10 cellular contexts compared by ENCODE assay signal in genomic region chr2:1855150-1855549, GRCh38.
DNase-seq lines count a peak whose midpoint lies in the region; ATAC-seq and TF ChIP-seq lines count a peak whose summit lies in the region.
"Had no signal": no experiment of that assay in that cellular context is flagged by ENCODE, and none has a peak within 500 bp of the region (broad histone marks: within the 10 kb centered on the region; RNA-seq: fewer than 3 reads in every experiment).

No MANE protein-coding gene starts in this region.

- intact Hi-C loops in heart left ventricle (cut with DNase I): loop anchor here in 4 of 10 donors (5.0 to 10.0 kb wide), 3 partner anchors 440 to 1450 kb away; no protein-coding TSS in a partner anchor

- no peaks in the 10 kb centered on the region for H3K9me3 ChIP-seq in cardiac muscle cell (ENCODE audit: low read depth)
- H3K9me3 ChIP-seq in heart left ventricle: no peaks in the 10 kb centered on the region
- H3K9me3 ChIP-seq in adipocyte (ENCODE audit: control insufficient read depth, low read length): no peaks in the 10 kb centered on the region
- no peaks in the 10 kb centered on the region for H3K9me3 ChIP-seq in thoracic aorta
- H3K9me3 ChIP-seq: A549 had no signal

- H3K4me1 ChIP-seq in cardiac muscle cell (ENCODE audit: low read depth) (no peaks in the 10 kb centered on the region), heart left ventricle (peaks cover 0 to 6% (median 0%) of the 10 kb centered on the region in 12 donors), adipocyte (ENCODE audit: control insufficient read depth, insufficient read depth, low read length) (peaks cover 3% of the 10 kb centered on the region), thoracic aorta (ENCODE audit: control insufficient read depth in 1 of 2, low read depth in 2 of 2) (no peaks in the 10 kb centered on the region)
- H3K4me1 ChIP-seq: A549 had no signal

- ATAC-seq in heart left ventricle (no peak), thoracic aorta (ENCODE audit: insufficient number of reproducible peaks, low FRiP score, low read depth) (no peak), HG03045 (IDR thresholded peaks at IDR 0.05; ENCODE audit: unreplicated experiment) (no peak)

- H3K27me3 Mint-ChIP-seq in T-helper 2 cell treated with Interferon-gamma antibody and Interleukin-4, amounts not matched to agents 5 μg/mL and 100 μg/mL, for 36 hours (ENCODE audit: low read depth): peaks cover 31% of the 10 kb centered on the region

- peak overlapping the region; percentile 20 for H3K4me3 ChIP-seq in cardiac muscle cell
- peak overlapping the region in 1 of 12 donors; percentile 18 for H3K4me3 ChIP-seq in heart left ventricle
- peak overlapping the region; percentile 52 for H3K4me3 ChIP-seq in adipocyte (ENCODE audit: low read length)
- peak overlapping the region; percentile 50 for H3K4me3 ChIP-seq in thoracic aorta
- H3K4me3 ChIP-seq: A549 had no signal

- no peaks in the 10 kb centered on the region for H3K9me3 Mint-ChIP-seq in T-helper 2 cell treated with Interferon-gamma antibody and Interleukin-4, amounts not matched to agents 5 μg/mL and 100 μg/mL, for 36 hours

- no peak for TF ChIP-seq POLR2A in heart left ventricle (IDR thresholded peaks at IDR 0.05)

- no peak overlapping the region for H3K27ac Mint-ChIP-seq in T-helper 2 cell treated with Interferon-gamma antibody and Interleukin-4, amounts not matched to agents 5 μg/mL and 100 μg/mL, for 36 hours

- no peaks in the 10 kb centered on the region for H3K4me1 Mint-ChIP-seq in T-helper 2 cell treated with Interferon-gamma antibody and Interleukin-4, amounts not matched to agents 5 μg/mL and 100 μg/mL, for 36 hours (ENCODE audit: low read depth)

- H3K4me3 Mint-ChIP-seq in T-helper 2 cell treated with Interferon-gamma antibody and Interleukin-4, amounts not matched to agents 5 μg/mL and 100 μg/mL, for 36 hours: no peak overlapping the region

- H3K9ac ChIP-seq in adipocyte (ENCODE audit: low read length): no peak overlapping the region

- TF ChIP-seq CTCF in cardiac muscle cell (IDR thresholded peaks at IDR 0.05; ENCODE audit: low read depth, low read length): no peak
- TF ChIP-seq CTCF in heart left ventricle (IDR thresholded peaks at IDR 0.05): no peak
- TF ChIP-seq CTCF in thoracic aorta (IDR thresholded peaks at IDR 0.05): no peak
- TF ChIP-seq CTCF in GM10266 (IDR thresholded peaks at IDR 0.05; ENCODE audit: control insufficient read depth, insufficient read depth, low read depth, missing control alignments): no peak

- DNase-seq in cardiac muscle cell (ENCODE audit: low read depth in 1 of 2, low spot score in 1 of 2) (peak; percentile 13 to 73), heart left ventricle (no peak), adipocyte (ENCODE audit: low read depth) (no peak), islet precursor cell (peak; percentile 67), thoracic aorta (ENCODE audit: low spot score) (no peak), GM10266 (ENCODE audit: extremely low spot score) (no peak)
- no peak for DNase-seq in T-helper 2 cell treated with Interferon-gamma antibody and Interleukin-4, amounts not matched to agents 5 μg/mL and 100 μg/mL, for 36 hours (ENCODE audit: low spot score)
- DNase-seq: activated CD4-positive, alpha-beta T cell treated with anti-CD3 and anti-CD28 coated beads, Interleukin-2, amount 50 U/mL, for 4 hours had no signal

- H3K27me3 ChIP-seq in cardiac muscle cell: peaks cover 34% of the 10 kb centered on the region
- H3K27me3 ChIP-seq in heart left ventricle: peaks cover 8 to 59% (median 22%) of the 10 kb centered on the region in 9 donors
- peaks cover 58% of the 10 kb centered on the region for H3K27me3 ChIP-seq in adipocyte (replicated peaks; ENCODE audit: control insufficient read depth, insufficient read depth, low read length)
- no peaks in the 10 kb centered on the region for H3K27me3 ChIP-seq in thoracic aorta (replicated peaks; ENCODE audit: insufficient read depth)

- no peaks in the 10 kb centered on the region for H3K36me3 ChIP-seq in cardiac muscle cell
- H3K36me3 ChIP-seq in heart left ventricle: no peaks in the 10 kb centered on the region
- H3K36me3 ChIP-seq in adipocyte (ENCODE audit: control insufficient read depth, insufficient read depth, low read length, severe bottlenecking): no peaks in the 10 kb centered on the region
- H3K36me3 ChIP-seq in thoracic aorta: no peaks in the 10 kb centered on the region

- H3K36me3 Mint-ChIP-seq in T-helper 2 cell treated with Interferon-gamma antibody and Interleukin-4, amounts not matched to agents 5 μg/mL and 100 μg/mL, for 36 hours (ENCODE audit: low read depth): no peaks in the 10 kb centered on the region

- 36 to 46% (median 40%) methylated on average over 12 to 15 of the region's 15 CpGs for WGBS in heart left ventricle, 4 donors

- H3K27ac ChIP-seq in cardiac muscle cell: no peak overlapping the region
- H3K27ac ChIP-seq in heart left ventricle: no peak overlapping the region
- no peak overlapping the region for H3K27ac ChIP-seq in thoracic aorta
- H3K27ac ChIP-seq: A549 had no signal

Comparison
In these comparisons a context has a peak if more than half of its experiments do, and no peak if none do; other contexts are left out.
1. DNase-seq: peak in cardiac muscle cell (2 of 2) and islet precursor cell (single experiment); none in heart left ventricle (0 of 5), adipocyte (single experiment), thoracic aorta (single experiment), T-helper 2 cell treated with Interferon-gamma antibody and Interleukin-4, amounts not matched to agents 5 μg/mL and 100 μg/mL, for 36 hours (single experiment) and GM10266 (single experiment).